ENCODE assay signal across 10 cellular contexts in genomic region chr1:229717774-229718173, GRCh38.
DNase-seq lines count a peak whose midpoint lies in the region; ATAC-seq and TF ChIP-seq lines count a peak whose summit lies in the region.
"Had no signal": no experiment of that assay in that cellular context is flagged by ENCODE, and none has a peak within 500 bp of the region (broad histone marks: within the 10 kb centered on the region; RNA-seq: fewer than 3 reads in every experiment).

No MANE protein-coding gene starts in this region.

- peak; percentile 37 for ATAC-seq in esophagus mucosa
- no peak for ATAC-seq in GM19324 (IDR thresholded peaks at IDR 0.05; ENCODE audit: low FRiP score, unreplicated experiment)
- ATAC-seq: activated CD4-positive, CD25-positive, alpha-beta regulatory T cell treated with anti-CD3 and anti-CD28 coated beads, Interleukin-2, amount 50 U/mL, for 24 hours had no signal

- H3K27ac Mint-ChIP-seq in chondrocyte (ENCODE audit: unreplicated experiment): no peak overlapping the region

- peaks cover 35% of the 10 kb centered on the region for H3K4me1 Mint-ChIP-seq in chondrocyte (ENCODE audit: low read depth)

- peak; percentile 19 to 41 for DNase-seq in NCI-H524 (lab: John Stamatoyannopoulos, UW)
- DNase-seq in NCI-H524 treated with DMSO at 0.1 percent for 48 hours (lab: John Stamatoyannopoulos, UW): no peak
- peak; percentile 30 for DNase-seq in NCI-H2171 (lab: John Stamatoyannopoulos, UW)
- peak; percentile 7 for DNase-seq in stromal cell of bone marrow (ENCODE audit: low read depth)
- DNase-seq in chondrocyte (ENCODE audit: low spot score): no peak
- no peak for DNase-seq in dedifferentiated amniotic fluid mesenchymal stem cell (ENCODE audit: extremely low spot score)
- DNase-seq: NCI-H1694 had no signal

- peaks cover 5% of the 10 kb centered on the region for H3K36me3 Mint-ChIP-seq in chondrocyte (ENCODE audit: low read depth)

- no peaks in the 10 kb centered on the region for H3K27me3 Mint-ChIP-seq in chondrocyte (ENCODE audit: low read depth)

- H3K9me3 Mint-ChIP-seq in chondrocyte (ENCODE audit: low read depth): peaks cover 19% of the 10 kb centered on the region

- no peak overlapping the region for H3K4me3 Mint-ChIP-seq in chondrocyte (ENCODE audit: unreplicated experiment)

- TF ChIP-seq CTCF in chondrocyte (IDR thresholded peaks at IDR 0.05): no peak

Comparison
In these comparisons a context has a peak if more than half of its experiments do, and no peak if none do; other contexts are left out.
1. DNase-seq: peak in NCI-H524 (2 of 2), NCI-H2171 (single experiment) and stromal cell of bone marrow (single experiment); none in NCI-H524 treated with DMSO at 0.1 percent for 48 hours (single experiment), chondrocyte (single experiment) and dedifferentiated amniotic fluid mesenchymal stem cell (single experiment).